20 cellular contexts compared by ENCODE assay signal in genomic region chr13:94395889-94396288, GRCh38.
A peak's percentile ranks its signal among the peaks of the same experiment; 100 is the strongest.
DNase-seq lines count a peak whose midpoint lies in the region; ATAC-seq and TF ChIP-seq lines count a peak whose summit lies in the region.
"Had no signal": no experiment of that assay in that cellular context is flagged by ENCODE, and none has a peak within 500 bp of the region (broad histone marks: within the 10 kb centered on the region; RNA-seq: fewer than 3 reads in every experiment).

No MANE protein-coding gene starts in this region.

- H3K9ac ChIP-seq in BLaER1 treated with 17β-estradiol and CSF1 and Interleukin-3, amounts not matched to agents 10 nM and 100 nM, result no peak overlapping the region

- peaks cover 8 to 24% (median 13%) of the 10 kb centered on the region in 11 experiments; a peak in 20 of 22 replicates for H3K9me3 ChIP-seq in BLaER1 treated with 17β-estradiol and CSF1 and Interleukin-3, amounts not matched to agents 10 nM and 100 nM (replicated peaks in 1 of 11)
- no peaks in the 10 kb centered on the region for H3K9me3 ChIP-seq in heart right ventricle
- H3K9me3 ChIP-seq: A549 had no signal

- no peaks in the 10 kb centered on the region for H3K36me3 ChIP-seq in BLaER1 treated with 17β-estradiol and CSF1 and Interleukin-3, amounts not matched to agents 10 nM and 100 nM
- no peaks in the 10 kb centered on the region for H3K36me3 ChIP-seq in heart right ventricle

- H3K27ac Mint-ChIP-seq in stimulated activated memory B cell treated with anti-CD40 and anti-IgM and Interleukin-4, amounts not matched to agents 10 μg/mL and 1 μg/mL and 100 μg/mL, for 72 hours, result no peak overlapping the region
- H3K27ac Mint-ChIP-seq: B cell; CD4-positive, CD25-positive, alpha-beta regulatory T cell; IgD-negative memory B cell had no signal

- TF ChIP-seq CTCF in heart right ventricle (IDR thresholded peaks at IDR 0.05), result no peak

- no peak overlapping the region for H3K4me3 Mint-ChIP-seq in stimulated activated memory B cell treated with anti-CD40 and anti-IgM and Interleukin-4, amounts not matched to agents 10 μg/mL and 1 μg/mL and 100 μg/mL, for 72 hours
- H3K4me3 Mint-ChIP-seq: B cell; CD4-positive, CD25-positive, alpha-beta regulatory T cell; IgD-negative memory B cell had no signal

- in situ Hi-C loops in G401 (cut with HindIII; ENCODE audit: low sequenced_read_pairs), result no loop called here

- no peaks in the 10 kb centered on the region for H3K4me1 Mint-ChIP-seq in stimulated activated memory B cell treated with anti-CD40 and anti-IgM and Interleukin-4, amounts not matched to agents 10 μg/mL and 1 μg/mL and 100 μg/mL, for 72 hours
- H3K4me1 Mint-ChIP-seq: B cell; CD4-positive, CD25-positive, alpha-beta regulatory T cell; IgD-negative memory B cell had no signal

- intact Hi-C loops in heart right ventricle (cut with DNase I), result no loop called here

- peak; percentile 39 for ATAC-seq in HG03432 (IDR thresholded peaks at IDR 0.05; ENCODE audit: unreplicated experiment)
- peak in 5 of 8 donors; percentile 39 to 82 (median 65) for ATAC-seq in heart right ventricle
- ATAC-seq in stimulated activated memory B cell treated with anti-CD40 and anti-IgM and Interleukin-4, amounts not matched to agents 10 μg/mL and 1 μg/mL and 100 μg/mL, for 72 hours, result peak; percentile 50
- no peak for ATAC-seq in HG03439 (IDR thresholded peaks at IDR 0.05; ENCODE audit: unreplicated experiment)
- no peak for ATAC-seq in GM21576 (IDR thresholded peaks at IDR 0.05; ENCODE audit: unreplicated experiment)
- ATAC-seq: A549, HCT116, SK-N-SH treated with all-trans-retinoic acid at 6 μM for 48 hours had no signal

- peaks cover 2% of the 10 kb centered on the region for H3K9me3 Mint-ChIP-seq in stimulated activated memory B cell treated with anti-CD40 and anti-IgM and Interleukin-4, amounts not matched to agents 10 μg/mL and 1 μg/mL and 100 μg/mL, for 72 hours

- H3K27me3 ChIP-seq in BLaER1 treated with 17β-estradiol and CSF1 and Interleukin-3, amounts not matched to agents 10 nM and 100 nM, result no peaks in the 10 kb centered on the region
- no peaks in the 10 kb centered on the region for H3K27me3 ChIP-seq in heart right ventricle

- no peaks in the 10 kb centered on the region for H3K27me3 Mint-ChIP-seq in stimulated activated memory B cell treated with anti-CD40 and anti-IgM and Interleukin-4, amounts not matched to agents 10 μg/mL and 1 μg/mL and 100 μg/mL, for 72 hours
- H3K27me3 Mint-ChIP-seq: CD4-positive, CD25-positive, alpha-beta regulatory T cell had no signal

- H3K36me3 Mint-ChIP-seq in stimulated activated memory B cell treated with anti-CD40 and anti-IgM and Interleukin-4, amounts not matched to agents 10 μg/mL and 1 μg/mL and 100 μg/mL, for 72 hours, result no peaks in the 10 kb centered on the region
- H3K36me3 Mint-ChIP-seq: CD4-positive, CD25-positive, alpha-beta regulatory T cell; IgD-negative memory B cell had no signal

- H3K4me2 ChIP-seq in BLaER1 treated with 17β-estradiol and CSF1 and Interleukin-3, amounts not matched to agents 10 nM and 100 nM, result peak overlapping the region in 9 of 11 experiments; percentile 6 to 88 (median 71); a peak in 17 of 22 replicates
- H3K4me2 ChIP-seq: A549 had no signal

- WGBS in heart right ventricle, 2 donors, result 48 to 52% methylated on average over 5 of the region's 5 CpGs

- DNase-seq in heart right ventricle, result no peak
- no peak for DNase-seq in G401 (ENCODE audit: low spot score)
- DNase-seq: CD4-positive, CD25-positive, alpha-beta regulatory T cell; Karpas-422; NCI-H1048; NCI-H1436; NCI-H1930; NCI-H510A treated with DMSO at 0.1 percent for 48 hours; NCI-H748 treated with DMSO at 0.1 percent for 48 hours had no signal

- H4K20me1 ChIP-seq in BLaER1 treated with 17β-estradiol and CSF1 and Interleukin-3, amounts not matched to agents 10 nM and 100 nM, result no peaks in the 10 kb centered on the region

- H3K4me3 ChIP-seq in BLaER1 treated with 17β-estradiol and CSF1 and Interleukin-3, amounts not matched to agents 10 nM and 100 nM, result peak overlapping the region in 1 of 10 experiments; percentile 12; a peak in 1 of 20 replicates
- no peak overlapping the region for H3K4me3 ChIP-seq in heart right ventricle
- H3K4me3 ChIP-seq: A549 had no signal

- peaks cover 0 to 28% (median 19%) of the 10 kb centered on the region in 10 experiments; a peak in 16 of 20 replicates for H3K4me1 ChIP-seq in BLaER1 treated with 17β-estradiol and CSF1 and Interleukin-3, amounts not matched to agents 10 nM and 100 nM
- no peaks in the 10 kb centered on the region for H3K4me1 ChIP-seq in heart right ventricle
- H3K4me1 ChIP-seq: A549 had no signal

- H3K27ac ChIP-seq in BLaER1 treated with 17β-estradiol and CSF1 and Interleukin-3, amounts not matched to agents 10 nM and 100 nM, result 0 out of 22 replicates have a peak overlapping the region, but pooled peaks of 1 of the 11 experiments have one; percentile 16
- H3K27ac ChIP-seq in heart right ventricle, result no peak overlapping the region
- H3K27ac ChIP-seq: A549, RWPE1 had no signal

Comparison
In these comparisons a context has a peak if more than half of its experiments do, and no peak if none do; other contexts are left out.
1. ATAC-seq: peak in HG03432 (single experiment), heart right ventricle (5 of 8) and stimulated activated memory B cell treated with anti-CD40 and anti-IgM and Interleukin-4, amounts not matched to agents 10 μg/mL and 1 μg/mL and 100 μg/mL, for 72 hours (single experiment); none in HG03439 (single experiment) and GM21576 (single experiment).